In genomic region chr2:193141-193552, GRCh38 we compare ENCODE assay signal across 11 cellular contexts.
DNase-seq lines count a peak whose midpoint lies in the region; ATAC-seq and TF ChIP-seq lines count a peak whose summit lies in the region.
"Had no signal": no experiment of that assay in that cellular context is flagged by ENCODE, and none has a peak within 500 bp of the region (broad histone marks: within the 10 kb centered on the region; RNA-seq: fewer than 3 reads in every experiment).

No MANE protein-coding gene starts in this region.

- H3K36me3 ChIP-seq in mammary epithelial cell (ENCODE audit: insufficient read depth, low read length) (no peaks in the 10 kb centered on the region), vagina (no peaks in the 10 kb centered on the region)
- no peaks in the 10 kb centered on the region for H3K36me3 ChIP-seq in naive thymus-derived CD4-positive, alpha-beta T cell (ENCODE audit: control insufficient read depth in 2 of 3, insufficient read depth in 3 of 3, low read length in 3 of 3)
- H3K36me3 ChIP-seq: Peyer's patch had no signal

- H3K36me3 Mint-ChIP-seq in MCF 10A (ENCODE audit: insufficient read depth, unreplicated experiment) = no peaks in the 10 kb centered on the region
- no peaks in the 10 kb centered on the region for H3K36me3 Mint-ChIP-seq in activated T-helper 17 cell treated with anti-CD3 and anti-CD28 coated beads, Interleukin-2, amount 50 U/mL, for 72 hours (ENCODE audit: low read depth)
- H3K36me3 Mint-ChIP-seq in naive thymus-derived CD4-positive, alpha-beta T cell = peaks cover 0 to 3% (median 3%) of the 10 kb centered on the region in 5 donors
- H3K36me3 Mint-ChIP-seq: brain had no signal

- H3K4me1 Mint-ChIP-seq in MCF 10A (ENCODE audit: insufficient read depth, unreplicated experiment) = no peaks in the 10 kb centered on the region
- H3K4me1 Mint-ChIP-seq in activated T-helper 17 cell treated with anti-CD3 and anti-CD28 coated beads, Interleukin-2, amount 50 U/mL, for 72 hours = no peaks in the 10 kb centered on the region
- H3K4me1 Mint-ChIP-seq in naive thymus-derived CD4-positive, alpha-beta T cell = peaks cover 0 to 14% (median 0%) of the 10 kb centered on the region in 7 donors

- H4K20me1 ChIP-seq in mammary epithelial cell (ENCODE audit: insufficient read depth, low read length) = no peaks in the 10 kb centered on the region

- H3K79me2 ChIP-seq in mammary epithelial cell (ENCODE audit: insufficient read depth, low read length) = no peaks in the 10 kb centered on the region

- WGBS in mammary epithelial cell (ENCODE audit: low coverage, missing lambda C conversion rate) = 45% methylated on average over 13 of the region's 14 CpGs

- in situ Hi-C loops in mammary epithelial cell (cut with MboI; ENCODE audit: low sequenced_read_pairs in 2 of 2) = no loop called here

- peak overlapping the region; percentile 44 for H3K4me2 ChIP-seq in mammary epithelial cell (ENCODE audit: insufficient read depth, low read depth, low read length)

- H3K27me3 Mint-ChIP-seq in MCF 10A (ENCODE audit: insufficient read depth, unreplicated experiment) = no peaks in the 10 kb centered on the region
- H3K27me3 Mint-ChIP-seq in activated T-helper 17 cell treated with anti-CD3 and anti-CD28 coated beads, Interleukin-2, amount 50 U/mL, for 72 hours = no peaks in the 10 kb centered on the region
- H3K27me3 Mint-ChIP-seq in naive thymus-derived CD4-positive, alpha-beta T cell = no peaks in the 10 kb centered on the region
- H3K27me3 Mint-ChIP-seq: brain had no signal

- DNase-seq in mammary epithelial cell = peak; percentile 6
- DNase-seq in MCF 10A (ENCODE audit: unreplicated experiment) = no peak
- DNase-seq in naive thymus-derived CD4-positive, alpha-beta T cell = no peak
- no peak for DNase-seq in vagina (ENCODE audit: extremely low spot score in 2 of 2)
- DNase-seq in HT-29 (ENCODE audit: low spot score) = no peak
- no peak for DNase-seq in midbrain (lab: John Stamatoyannopoulos, UW)
- DNase-seq in Right ventricle myocardium superior = no peak
- DNase-seq: Peyer's patch; stimulated activated CD4-positive, alpha-beta T cell treated with anti-CD3 and anti-CD28 coated beads, Interleukin-4, amount 100 ng/mL, for 4 hours had no signal

- ATAC-seq in activated T-helper 17 cell treated with anti-CD3 and anti-CD28 coated beads, Interleukin-2, amount 50 U/mL, for 72 hours (replicated peaks) = peak; percentile 28
- peak; percentile 78 for ATAC-seq in naive thymus-derived CD4-positive, alpha-beta T cell
- ATAC-seq in Right ventricle myocardium superior (ENCODE audit: poor library complexity) = no peak

- TF ChIP-seq POLR2A in vagina (IDR thresholded peaks at IDR 0.05) = no peak

- peak overlapping the region; percentile 59 for H2AFZ ChIP-seq in mammary epithelial cell (ENCODE audit: low read depth, low read length)

- no peak overlapping the region for H3K4me3 Mint-ChIP-seq in MCF 10A (ENCODE audit: unreplicated experiment)
- H3K4me3 Mint-ChIP-seq in activated T-helper 17 cell treated with anti-CD3 and anti-CD28 coated beads, Interleukin-2, amount 50 U/mL, for 72 hours = no peak overlapping the region
- H3K4me3 Mint-ChIP-seq in naive thymus-derived CD4-positive, alpha-beta T cell = no peak overlapping the region
- H3K4me3 Mint-ChIP-seq: brain had no signal

- peak overlapping the region; percentile 23 for H3K9ac ChIP-seq in mammary epithelial cell (ENCODE audit: insufficient read depth, low read length)

- H3K27ac ChIP-seq in mammary epithelial cell (ENCODE audit: insufficient read depth, low read depth, low read length) (peak overlapping the region; percentile 47), vagina (peak overlapping the region; percentile 27)
- no peak overlapping the region for H3K27ac ChIP-seq in naive thymus-derived CD4-positive, alpha-beta T cell (ENCODE audit: low read depth, low read length)

- dilution Hi-C loops in mammary epithelial cell (cut with HindIII; ENCODE audit: low sequenced_read_pairs) = no loop called here

- H3K27me3 ChIP-seq in mammary epithelial cell (ENCODE audit: insufficient read depth, low read length) (no peaks in the 10 kb centered on the region), vagina (no peaks in the 10 kb centered on the region)
- no peaks in the 10 kb centered on the region for H3K27me3 ChIP-seq in naive thymus-derived CD4-positive, alpha-beta T cell (ENCODE audit: control insufficient read depth in 2 of 2, insufficient read depth in 2 of 2, low read length in 2 of 2)
- H3K27me3 ChIP-seq: Peyer's patch had no signal

- intact Hi-C loops in mammary epithelial cell (cut with micrococcal nuclease) (no loop called here), MCF 10A (cut with micrococcal nuclease) (no loop called here), vagina (cut with DNase I) (no loop called here), Right ventricle myocardium superior (cut with DNase I) (no loop called here)
- intact Hi-C loops in naive thymus-derived CD4-positive, alpha-beta T cell (cut with micrococcal nuclease) = no loop called here

- BruUV-seq in mammary epithelial cell (replicated peaks; lab: Mats Ljungman, UMichigan) (no TSS peak), MCF 10A (replicated peaks; lab: Mats Ljungman, UMichigan) (no TSS peak)

- no peak overlapping the region for H3K27ac Mint-ChIP-seq in MCF 10A (ENCODE audit: low read depth, unreplicated experiment)
- H3K27ac Mint-ChIP-seq in activated T-helper 17 cell treated with anti-CD3 and anti-CD28 coated beads, Interleukin-2, amount 50 U/mL, for 72 hours = no peak overlapping the region
- peak overlapping the region in 1 of 9 donors; percentile 32 for H3K27ac Mint-ChIP-seq in naive thymus-derived CD4-positive, alpha-beta T cell

- no peaks in the 10 kb centered on the region for H3K9me3 ChIP-seq in mammary epithelial cell (replicated peaks; ENCODE audit: insufficient read depth, low read length)
- no peaks in the 10 kb centered on the region for H3K9me3 ChIP-seq in naive thymus-derived CD4-positive, alpha-beta T cell (ENCODE audit: control insufficient read depth in 2 of 3, low read length in 3 of 3)
- H3K9me3 ChIP-seq in vagina = no peaks in the 10 kb centered on the region
- H3K9me3 ChIP-seq: Peyer's patch had no signal

- no peaks in the 10 kb centered on the region for H3K9me3 Mint-ChIP-seq in MCF 10A (ENCODE audit: unreplicated experiment)
- peaks cover 3% of the 10 kb centered on the region for H3K9me3 Mint-ChIP-seq in activated T-helper 17 cell treated with anti-CD3 and anti-CD28 coated beads, Interleukin-2, amount 50 U/mL, for 72 hours
- H3K9me3 Mint-ChIP-seq in naive thymus-derived CD4-positive, alpha-beta T cell = peaks cover 0 to 10% (median 3%) of the 10 kb centered on the region in 11 donors

- H3K4me1 ChIP-seq in mammary epithelial cell (ENCODE audit: insufficient read depth, low read length) (peaks cover 4% of the 10 kb centered on the region), vagina (no peaks in the 10 kb centered on the region)
- peaks cover 0 to 15% of the 10 kb centered on the region in 2 donors for H3K4me1 ChIP-seq in naive thymus-derived CD4-positive, alpha-beta T cell (ENCODE audit: control insufficient read depth in 2 of 2, insufficient read depth in 2 of 2, low read length in 2 of 2)
- H3K4me1 ChIP-seq: Peyer's patch had no signal

- POLR2A ChIA-PET in MCF 10A (lab: Yijun Ruan, JAX) = no interaction called here
- POLR2A ChIA-PET in naive thymus-derived CD4-positive, alpha-beta T cell (lab: Charles Lee) = interaction anchor here (0.8 to 1.3 kb wide), 2 partner anchors 10 to 15 kb away, joined by 3 to 4 read pairs; no protein-coding TSS in a partner anchor

- CTCF ChIA-PET in mammary epithelial cell (lab: Charles Lee; ENCODE audit: low non-redundant PET) (no interaction called here), MCF 10A (lab: Yijun Ruan, JAX) (interaction anchor here (0.7 kb wide), 2 partner anchors 51 to 53 kb away, joined by 3 to 4 read pairs; no protein-coding TSS in a partner anchor)
- CTCF ChIA-PET in naive thymus-derived CD4-positive, alpha-beta T cell (lab: Charles Lee) = no interaction called here

- TF ChIP-seq CTCF in mammary epithelial cell (conservative IDR thresholded peaks at IDR 0.05 in 1 of 2, IDR thresholded peaks at IDR 0.05 in 1 of 2; ENCODE audit: extremely low read depth in 1 of 2, insufficient read depth in 1 of 2, low read depth in 1 of 2, low read length in 2 of 2) (no peak), MCF 10A (IDR thresholded peaks at IDR 0.05; ENCODE audit: unreplicated experiment) (no peak), vagina (IDR thresholded peaks at IDR 0.05) (no peak)

- H3K4me3 ChIP-seq in mammary epithelial cell (replicated peaks in 1 of 3; ENCODE audit: insufficient read depth in 1 of 3, low read depth in 2 of 3, low read length in 3 of 3) (no peak overlapping the region), vagina (no peak overlapping the region)
- no peak overlapping the region for H3K4me3 ChIP-seq in naive thymus-derived CD4-positive, alpha-beta T cell (ENCODE audit: low read length)
- H3K4me3 ChIP-seq: Peyer's patch had no signal
